8 cellular contexts compared by ENCODE assay signal in genomic region chr11:3056296-3057068, GRCh38. TPM values are rescaled to one million over a fixed set of nuclear protein-coding genes. Genes with fewer than 3 reads are reported as not detected.
DNase-seq lines count a peak whose midpoint lies in the region; ATAC-seq and TF ChIP-seq lines count a peak whose summit lies in the region.

No MANE protein-coding gene starts in this region.

- H3K9ac ChIP-seq in PC-3 (ENCODE audit: low read length) (peak overlapping the region; percentile 95), stomach smooth muscle (ENCODE audit: low read length in 2 of 2) (peak overlapping the region; percentile 76 to 90)

- H3K36me3 ChIP-seq in PC-3 (ENCODE audit: low read depth, low read length) (no peaks in the 10 kb centered on the region), stomach smooth muscle (ENCODE audit: control insufficient read depth in 2 of 2, insufficient read depth in 2 of 2, low read length in 2 of 2) (peaks cover 4 to 7% of the 10 kb centered on the region in 2 donors)

- ATAC-seq in GM21528 (IDR thresholded peaks at IDR 0.05; ENCODE audit: low FRiP score, unreplicated experiment): peak; percentile 11
- ATAC-seq in PC-3: peak; percentile 5; the same call in 1 of the 2 replicates
- no peak for ATAC-seq in HG03520 (IDR thresholded peaks at IDR 0.05; ENCODE audit: unreplicated experiment)
- ATAC-seq in GM18870 (IDR thresholded peaks at IDR 0.05; ENCODE audit: unreplicated experiment): no peak

- CTCF ChIA-PET in PC-3 (lab: Charles Lee): interaction anchor here (0.7 kb wide), 1 partner anchor 35 kb away, joined by 3 read pairs; no protein-coding TSS in a partner anchor

- no peaks in the 10 kb centered on the region for H3K9me2 ChIP-seq in PC-3 (replicated peaks; ENCODE audit: low read length)

- H3F3A ChIP-seq in PC-3 (ENCODE audit: low read length, unreplicated experiment): no peaks in the 10 kb centered on the region

- H3K27ac ChIP-seq in PC-3 (ENCODE audit: low read length): peak overlapping the region; percentile 54
- H3K27ac ChIP-seq in stomach smooth muscle (ENCODE audit: low read length): peak overlapping the region; percentile 75

- H3K4me1 ChIP-seq in PC-3 (ENCODE audit: insufficient read depth, low read length): peaks cover 22% of the 10 kb centered on the region
- H3K4me1 ChIP-seq in stomach smooth muscle (ENCODE audit: control insufficient read depth, insufficient read depth, low read length): peaks cover 28% of the 10 kb centered on the region

- 4 to 5% methylated on average over 16 to 24 of the region's 29 CpGs for WGBS in lower leg skin, 2 donors

- peak overlapping the region; percentile 98 for H3K4me3 ChIP-seq in PC-3 (ENCODE audit: low read length)
- peak overlapping the region; percentile 83 for H3K4me3 ChIP-seq in lower leg skin (ENCODE audit: low read depth, poor library complexity, severe bottlenecking)
- peak overlapping the region; percentile 87 to 88 for H3K4me3 ChIP-seq in stomach smooth muscle (ENCODE audit: low read length in 2 of 2)

- H3K9me3 Mint-ChIP-seq in brain: no peaks in the 10 kb centered on the region

- no peaks in the 10 kb centered on the region for H3K9me3 ChIP-seq in PC-3 (ENCODE audit: low read length)
- no peaks in the 10 kb centered on the region for H3K9me3 ChIP-seq in stomach smooth muscle (ENCODE audit: control insufficient read depth in 2 of 2, low read length in 2 of 2)

- peak; percentile 14 for DNase-seq in PC-3
- DNase-seq in lower leg skin (ENCODE audit: low spot score in 2 of 2): no peak
- DNase-seq in glomerular visceral epithelial cell (ENCODE audit: extremely low spot score): no peak

- no peaks in the 10 kb centered on the region for H3K27me3 ChIP-seq in PC-3 (ENCODE audit: low read length)
- H3K27me3 ChIP-seq in stomach smooth muscle (ENCODE audit: control insufficient read depth in 1 of 2, insufficient read depth in 2 of 2, low read length in 2 of 2): no peaks in the 10 kb centered on the region

- H4K20me1 ChIP-seq in PC-3 (ENCODE audit: low read length): peaks cover 6% of the 10 kb centered on the region; the same call in 1 of the 2 replicates

- H3K79me2 ChIP-seq in PC-3 (ENCODE audit: low read length): peaks cover 53% of the 10 kb centered on the region

- peaks cover 6% of the 10 kb centered on the region for H3K27me3 Mint-ChIP-seq in brain

- POLR2A ChIA-PET in PC-3 (lab: Charles Lee; ENCODE audit: unreplicated experiment): no interaction called here

- H3K27ac Mint-ChIP-seq in brain: peak overlapping the region in 4 of 5 experiments; percentile 67 to 98 (median 98)

- TF ChIP-seq POLR2A in lower leg skin (IDR thresholded peaks at IDR 0.05): no peak

- H3K4me3 Mint-ChIP-seq in brain: peak overlapping the region; percentile 94 to 99 (median 95)

- H3K4me1 Mint-ChIP-seq in brain: peaks cover 58% of the 10 kb centered on the region

- H3K4me2 ChIP-seq in PC-3 (ENCODE audit: low read length): peak overlapping the region; percentile 95

- TF ChIP-seq CTCF in PC-3 (conservative IDR thresholded peaks at IDR 0.05; ENCODE audit: low read depth, low read length) (no peak), brain (conservative IDR thresholded peaks at IDR 0.05) (no peak), lower leg skin (IDR thresholded peaks at IDR 0.05) (no peak)

- H3K36me3 Mint-ChIP-seq in brain: peaks cover 16% of the 10 kb centered on the region

- TSS peak; percentile 33 for BruUV-seq in PC-3 (replicated peaks; lab: Mats Ljungman, UMichigan)

- peak overlapping the region; percentile 64; the same call in 1 of the 2 replicates for H2AFZ ChIP-seq in PC-3 (ENCODE audit: low read length)

- intact Hi-C loops in PC-3 (cut with micrococcal nuclease): loop anchor here (5.0 kb wide), 1 partner anchor 36 kb away; no protein-coding TSS in a partner anchor
- intact Hi-C loops in lower leg skin (cut with DNase I; ENCODE audit: low total_unique reads): no loop called here

RNA-seq across cellular contexts. Expression of gene CARS1, which starts 0.7 kb away (rescaled TPM):
- total RNA-seq in PC-3 (2014; rRNA removed) (39.7 and 43.7 TPM in 2 replicates), lower leg skin (10 to 100 TPM; 56.7 to 63.0 (median 60.7) TPM)
- 63.5 TPM for polyA plus RNA-seq in brain (ENCODE audit: insufficient read depth, low read depth, low replicate concordance)

Comparison
In these comparisons a context has a peak if more than half of its experiments do, and no peak if none do; other contexts are left out.
1. ATAC-seq: peak in GM21528 (single experiment) and PC-3 (single experiment); none in HG03520 (single experiment) and GM18870 (single experiment).
2. Peak in every context shown above with its lines, with median percentiles within 50 percentile points of each other: H3K4me3 ChIP-seq.